ENCODE assay signal across 33 cellular contexts in genomic region chr13:20749377-20749776, GRCh38. TPM values are rescaled to one million over a fixed set of nuclear protein-coding genes. Genes with fewer than 3 reads are reported as not detected.
"Had no signal": no experiment of that assay in that cellular context is flagged by ENCODE, and none has a peak within 500 bp of the region (broad histone marks: within the 10 kb centered on the region; RNA-seq: fewer than 3 reads in every experiment).

No MANE protein-coding gene starts in this region.

- DNase-seq: activated effector memory CD4-positive, alpha-beta T cell treated with anti-CD3 and anti-CD28 coated beads, Interleukin-2, amount 50 U/mL, for 16 hours; activated effector memory CD4-positive, alpha-beta T cell treated with Interleukin-2 at 50 U/mL for 16 hours; activated gamma-delta T cell; activated gamma-delta T cell treated with Interleukin-2 at 50 U/mL for 16 hours; activated naive CD4-positive, alpha-beta T cell; activated naive CD4-positive, alpha-beta T cell treated with anti-CD3 and anti-CD28 coated beads for 36 hours; activated naive CD4-positive, alpha-beta T cell treated with anti-CD3 and anti-CD28 coated beads, Interleukin-2, amount 10 ng/mL, durations not matched to agents 7 days and 5 days; activated naive CD4-positive, alpha-beta T cell treated with anti-CD3 and anti-CD28 coated beads, Interleukin-2, amount 50 U/mL, for 16 hours; activated naive CD4-positive, alpha-beta T cell treated with Interleukin-2 at 50 U/mL for 16 hours; activated naive CD8-positive, alpha-beta T cell treated with anti-CD3 and anti-CD28 coated beads for 36 hours; activated naive CD8-positive, alpha-beta T cell treated with anti-CD3 and anti-CD28 coated beads, Interleukin-2, amount 10 ng/mL, durations not matched to agents 7 days and 5 days; activated naive CD8-positive, alpha-beta T cell treated with anti-CD3 and anti-CD28 coated beads, Interleukin-2, amount 50 U/mL, for 24 hours; activated T-cell treated with anti-CD3 and anti-CD28 coated beads, Interleukin-2, amount 50 U/mL, for 1 hour; activated T-cell treated with anti-CD3 and anti-CD28 coated beads, Interleukin-2, amount 50 U/mL, for 24 hours; activated T-cell treated with anti-CD3 and anti-CD28 coated beads, Interleukin-2, amount 50 U/mL, for 4 hours; activated T-cell treated with anti-CD3 and anti-CD28 coated beads, Interleukin-2, amount 50 U/mL, for 48 hours; activated T-cell treated with anti-CD3 and anti-CD28 coated beads, Interleukin-2, amount 50 U/mL, for 72 hours; adrenal gland; amniotic stem cell; amygdala; anterior cingulate cortex; aorta; body of pancreas; brain microvascular endothelial cell; caudate nucleus; central memory CD4-positive, alpha-beta T cell; cerebellar nuclear complex had no signal

- H3K27me3 ChIP-seq: adrenal gland, ascending aorta, body of pancreas, brain microvascular endothelial cell, breast epithelium, cardiac muscle cell had no signal

- ATAC-seq: activated naive CD4-positive, alpha-beta T cell treated with anti-CD3 and anti-CD28 coated beads, Interleukin-2, amount 50 U/mL, for 72 hours; activated naive CD8-positive, alpha-beta T cell treated with anti-CD3 and anti-CD28 coated beads, Interleukin-2, amount 50 U/mL, for 24 hours; activated T-cell treated with anti-CD3 and anti-CD28 coated beads, Interleukin-2, amount 50 U/mL, for 4 hours; activated T-cell treated with anti-CD3 and anti-CD28 coated beads, Interleukin-2, amount 50 U/mL, for 72 hours; activated T-helper 17 cell treated with anti-CD3 and anti-CD28 coated beads, Interleukin-2, amount 50 U/mL, for 72 hours; body of pancreas had no signal

- H3K4me3 ChIP-seq: adrenal gland, ascending aorta, body of pancreas, breast epithelium, cardiac muscle cell had no signal

- H3K36me3 ChIP-seq: adrenal gland, brain microvascular endothelial cell, breast epithelium, cardiac muscle cell had no signal

- FAIRE-seq: bronchial epithelial cell had no signal

- H3K4me1 ChIP-seq: adrenal gland, ascending aorta, body of pancreas, breast epithelium had no signal

- H3K27ac ChIP-seq: adrenal gland, ascending aorta, body of pancreas, brain microvascular endothelial cell, breast epithelium, cardiac muscle cell had no signal

RNA-seq across cellular contexts. Expression of gene EEF1AKMT1, which starts 24.4 kb away (rescaled TPM):
- total RNA-seq: ascending aorta had no signal

RNA-seq across cellular contexts. Expression of gene IL17D, which starts 45.9 kb away (rescaled TPM):
- total RNA-seq: activated naive CD8-positive, alpha-beta T cell treated with anti-CD3 and anti-CD28 coated beads, Interleukin-2, amount 10 ng/mL, durations not matched to agents 7 days and 5 days; ascending aorta had no signal
